In the genomic region with DNA sequence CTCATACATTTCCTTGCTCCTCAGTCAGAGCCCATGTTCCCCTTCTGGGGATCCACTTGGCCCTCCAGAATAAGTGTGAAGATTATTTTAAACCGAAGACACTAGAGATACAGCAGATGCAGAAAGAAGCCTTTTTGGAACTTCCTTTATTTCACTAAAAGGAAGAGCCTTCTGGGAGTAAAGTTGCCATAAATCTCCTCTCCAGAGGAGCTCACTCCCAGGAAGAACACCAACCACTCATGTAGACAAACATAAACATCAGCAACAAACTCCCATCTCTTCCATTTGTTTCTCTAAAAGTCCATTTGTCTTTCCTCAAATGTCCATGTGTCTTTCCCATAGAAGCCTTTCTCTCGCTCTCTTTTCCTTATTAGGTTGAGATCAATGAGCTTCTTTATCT, we compare ENCODE assay signal across 12 cellular contexts.
"Had no signal": no experiment of that assay in that cellular context is flagged by ENCODE, and none has a peak within 500 bp of the region (broad histone marks: within the 10 kb centered on the region; RNA-seq: fewer than 3 reads in every experiment).

No MANE protein-coding gene starts in this region.

- H3K27me3 ChIP-seq: colonic mucosa, left lung, neural progenitor cell, ovary had no signal

- DNase-seq: activated CD4-positive, alpha-beta T cell treated with anti-CD3 and anti-CD28 coated beads for 48 hours; activated naive CD4-positive, alpha-beta T cell; colonic mucosa; effector CD4-positive, alpha-beta T cell; heart right ventricle; left lung; mesendoderm; ovary; stimulated activated CD4-positive, alpha-beta T cell treated with anti-CD3 and anti-CD28 coated beads, Interleukin-4, amount 100 ng/mL, for 1 hour; WERI-Rb-1 had no signal

- H3K9ac ChIP-seq: neural progenitor cell had no signal

- H3K36me3 ChIP-seq: colonic mucosa, heart right ventricle, left lung, neural progenitor cell, ovary, WERI-Rb-1 had no signal

- H3K27ac Mint-ChIP-seq: activated T-helper 1 cell treated with anti-CD3 and anti-CD28 coated beads, Interleukin-12 subunit alpha, Interleukin-12 subunit beta, Interleukin-2, Interleukin-4 antibody, amounts not matched to agents 30 ng/mL and 10 ng/mL and 1 ng/mL, durations not matched to agents 14 hours and 24 hours and 36 hours; neural progenitor cell had no signal

- H2AFZ ChIP-seq: neural progenitor cell had no signal

- H3K36me3 Mint-ChIP-seq: neural progenitor cell had no signal

- H3K4me3 ChIP-seq: colonic mucosa, heart right ventricle, left lung, neural progenitor cell, ovary had no signal

- ATAC-seq: heart right ventricle, left lung had no signal

- H3K9me3 ChIP-seq: colonic mucosa, heart right ventricle, left lung, ovary had no signal

- H3K4me3 Mint-ChIP-seq: activated T-helper 1 cell treated with anti-CD3 and anti-CD28 coated beads, Interleukin-12 subunit alpha, Interleukin-12 subunit beta, Interleukin-2, Interleukin-4 antibody, amounts not matched to agents 30 ng/mL and 10 ng/mL and 1 ng/mL, durations not matched to agents 14 hours and 24 hours and 36 hours; neural progenitor cell had no signal

- H3K27ac ChIP-seq: colonic mucosa, heart right ventricle, left lung, ovary, WERI-Rb-1 had no signal

- H3K4me2 ChIP-seq: neural progenitor cell had no signal

- H3K9me3 Mint-ChIP-seq: activated T-helper 1 cell treated with anti-CD3 and anti-CD28 coated beads, Interleukin-12 subunit alpha, Interleukin-12 subunit beta, Interleukin-2, Interleukin-4 antibody, amounts not matched to agents 30 ng/mL and 10 ng/mL and 1 ng/mL, durations not matched to agents 14 hours and 24 hours and 36 hours had no signal
